ENCODE assay signal across 8 cellular contexts in genomic region chr1:15526490-15527339, GRCh38. TPM values are rescaled to one million over a fixed set of nuclear protein-coding genes. Genes with fewer than 3 reads are reported as not detected.
DNase-seq lines count a peak whose midpoint lies in the region; ATAC-seq, FAIRE-seq and TF ChIP-seq lines count a peak whose summit lies in the region.

DNAJC16 (plus strand) TSS chr1:15526848; CDS start chr1:15529106, 2,258 bp downstream.

- CTCF ChIA-PET in activated CD8-positive, alpha-beta memory T cell treated with anti-CD3 and anti-CD28 coated beads, Interleukin-2, amount 10 ng/mL, durations not matched to agents 7 days and 5 days (lab: Charles Lee), result interaction anchor here (0.6 to 1.3 kb wide), 2 partner anchors 65 to 91 kb away, joined by 3 to 6 read pairs; no protein-coding TSS in a partner anchor

- peak within 1 kb of the TSS; percentile 100 for H3K27ac Mint-ChIP-seq in activated CD8-positive, alpha-beta memory T cell treated with anti-CD3 and anti-CD28 coated beads, Interleukin-2, amount 10 ng/mL, durations not matched to agents 7 days and 5 days
- H3K27ac Mint-ChIP-seq in endodermal cell, result peak within 1 kb of the TSS; percentile 100

- H3K9me3 Mint-ChIP-seq in activated CD8-positive, alpha-beta memory T cell treated with anti-CD3 and anti-CD28 coated beads, Interleukin-2, amount 10 ng/mL, durations not matched to agents 7 days and 5 days (ENCODE audit: low read depth), result no peaks in the 10 kb centered on the region
- no peaks in the 10 kb centered on the region for H3K9me3 Mint-ChIP-seq in endodermal cell

- H3K27me3 ChIP-seq in endodermal cell (ENCODE audit: control insufficient read depth, insufficient read depth, low read length, poor library complexity, severe bottlenecking), result no peaks in the 10 kb centered on the region

- no peaks in the 10 kb centered on the region for H3K4me1 ChIP-seq in endodermal cell (ENCODE audit: control insufficient read depth, insufficient read depth, low read length)

- no peaks in the 10 kb centered on the region for H3K27me3 Mint-ChIP-seq in activated CD8-positive, alpha-beta memory T cell treated with anti-CD3 and anti-CD28 coated beads, Interleukin-2, amount 10 ng/mL, durations not matched to agents 7 days and 5 days
- no peaks in the 10 kb centered on the region for H3K27me3 Mint-ChIP-seq in endodermal cell (ENCODE audit: insufficient read depth)

- peak; percentile 50 for ATAC-seq in GM21360 (IDR thresholded peaks at IDR 0.05; ENCODE audit: unreplicated experiment)
- ATAC-seq in activated CD8-positive, alpha-beta memory T cell treated with anti-CD3 and anti-CD28 coated beads, Interleukin-2, amount 10 ng/mL, durations not matched to agents 7 days and 5 days, result peak; percentile 63

- FAIRE-seq in HTR-8/SVneo (lab: Jason Lieb, UNC), result peak; percentile 97

- peak within 1 kb of the TSS; percentile 93 for H3K4me3 ChIP-seq in endodermal cell (ENCODE audit: low read length)

- peak; percentile 33 for TF ChIP-seq CTCF in endodermal cell (conservative IDR thresholded peaks at IDR 0.05)

- H3K27ac ChIP-seq in endodermal cell (ENCODE audit: low read depth, low read length), result peak within 1 kb of the TSS; percentile 91

- no peaks in the 10 kb centered on the region for H3K9me3 ChIP-seq in endodermal cell (ENCODE audit: control insufficient read depth, low read length)

- peaks cover 53% of the 10 kb centered on the region for H3K4me1 Mint-ChIP-seq in activated CD8-positive, alpha-beta memory T cell treated with anti-CD3 and anti-CD28 coated beads, Interleukin-2, amount 10 ng/mL, durations not matched to agents 7 days and 5 days
- peaks cover 25% of the 10 kb centered on the region for H3K4me1 Mint-ChIP-seq in endodermal cell

- peaks cover 24% of the 10 kb centered on the region for H3K36me3 ChIP-seq in endodermal cell (ENCODE audit: control insufficient read depth, insufficient read depth, low read length)

- 0 to 1% methylated on average over 34 to 65 of the region's 65 CpGs for WGBS in endodermal cell (ENCODE audit: insufficient coverage in 1 of 2, insufficient read length in 1 of 2), 2 experiments

- DNase-seq in COR-L47 (lab: John Stamatoyannopoulos, UW) (peak; percentile 100), HTR-8/SVneo (ENCODE audit: insufficient read length, low spot score) (peak; percentile 90), NOMO-1 treated with dmso at 0.1 percent for 144 hours (lab: John Stamatoyannopoulos, UW; ENCODE audit: unreplicated experiment) (peak; percentile 97), endodermal cell (peak; percentile 100), mesenteric fat pad (ENCODE audit: low spot score) (peak; percentile 98)
- peak; percentile 99 for DNase-seq in activated CD8-positive, alpha-beta memory T cell treated with anti-CD3 and anti-CD28 coated beads, Interleukin-2, amount 10 ng/mL, durations not matched to agents 7 days and 5 days
- peak; percentile 93 to 95 for DNase-seq in stimulated activated CD8-positive, alpha-beta memory T cell treated with anti-CD3 and anti-CD28 coated beads, Interleukin-15, amount 100 ng/mL, for 4 hours (ENCODE audit: low read depth in 2 of 2)

- H3K36me3 Mint-ChIP-seq in activated CD8-positive, alpha-beta memory T cell treated with anti-CD3 and anti-CD28 coated beads, Interleukin-2, amount 10 ng/mL, durations not matched to agents 7 days and 5 days, result peaks cover 8% of the 10 kb centered on the region
- peaks cover 15% of the 10 kb centered on the region for H3K36me3 Mint-ChIP-seq in endodermal cell (ENCODE audit: low read depth)

- H3K4me3 Mint-ChIP-seq in activated CD8-positive, alpha-beta memory T cell treated with anti-CD3 and anti-CD28 coated beads, Interleukin-2, amount 10 ng/mL, durations not matched to agents 7 days and 5 days, result peak within 1 kb of the TSS; percentile 87
- H3K4me3 Mint-ChIP-seq in endodermal cell, result peak within 1 kb of the TSS; percentile 82

- peak within 1 kb of the TSS; percentile 85 for H3K9ac ChIP-seq in endodermal cell (ENCODE audit: extremely low read depth, low read length, poor library complexity, severe bottlenecking)

RNA-seq across cellular contexts. Expression of gene DNAJC16, which starts in this region (rescaled TPM):
- 10 to 100 TPM; 14.9 to 18.1 TPM for total RNA-seq in activated CD8-positive, alpha-beta memory T cell treated with anti-CD3 and anti-CD28 coated beads, Interleukin-2, amount 10 ng/mL, durations not matched to agents 7 days and 5 days
- total RNA-seq in endodermal cell (10 to 100 TPM; 23.1 to 31.6 TPM), mesenteric fat pad (19.8 TPM)
- 11.8 TPM for polyA plus RNA-seq in endodermal cell (2013, experiment 1 of 2)
- 10.7 TPM for polyA plus RNA-seq in endodermal cell (2013, experiment 2 of 2)

Comparison
In these comparisons a context has a peak if more than half of its experiments do, and no peak if none do; other contexts are left out.
1. Peak in every context shown above with its lines: DNase-seq, ATAC-seq, H3K4me3 ChIP-seq and H3K27ac ChIP-seq.